ENCODE assay signal across 20 cellular contexts in the genomic region with DNA sequence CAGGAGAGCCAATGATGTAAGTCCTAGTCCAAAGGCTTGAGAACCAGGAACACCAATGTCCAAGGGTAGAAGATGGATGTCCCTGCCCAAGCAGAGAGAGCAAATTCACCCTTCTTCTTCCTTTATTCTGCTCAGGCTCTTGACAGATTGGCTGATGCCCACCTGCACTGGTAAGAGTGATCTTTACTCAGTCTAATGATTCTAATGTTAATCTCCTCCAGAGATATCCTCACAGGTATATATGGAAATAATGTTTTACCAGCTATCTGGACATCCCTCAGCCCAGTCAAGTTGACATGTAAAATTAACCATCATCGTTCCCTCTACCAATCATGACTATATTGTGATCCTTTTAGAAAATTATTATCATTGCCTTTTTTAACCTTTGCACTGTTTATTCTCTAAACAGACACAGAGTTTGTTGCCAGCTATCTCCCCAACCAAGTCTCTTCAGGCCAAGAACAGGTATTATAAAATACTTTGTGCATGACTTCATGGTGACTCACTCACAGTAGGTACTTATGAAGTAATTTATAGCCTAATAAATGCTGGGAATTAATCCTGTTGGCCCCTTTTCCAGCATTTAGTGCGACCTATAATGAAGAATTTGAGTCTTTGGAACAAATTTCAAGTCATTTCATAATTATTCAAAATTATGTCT. TPM values are rescaled to one million over a fixed set of nuclear protein-coding genes. Genes with fewer than 3 reads are reported as not detected.
A peak's percentile ranks its signal among the peaks of the same experiment; 100 is the strongest.
DNase-seq lines count a peak whose midpoint lies in the region; ATAC-seq and TF ChIP-seq lines count a peak whose summit lies in the region.
"Had no signal": no experiment of that assay in that cellular context is flagged by ENCODE, and none has a peak within 500 bp of the region (broad histone marks: within the 10 kb centered on the region; RNA-seq: fewer than 3 reads in every experiment).

No MANE protein-coding gene starts in this region.

- H3K9me3 ChIP-seq in body of pancreas, result no peaks in the 10 kb centered on the region
- H3K9me3 ChIP-seq: upper lobe of right lung had no signal

- ATAC-seq in body of pancreas (peak; percentile 67), left lobe of liver (peak; percentile 87)
- ATAC-seq: activated T-helper 17 cell treated with anti-CD3 and anti-CD28 coated beads, Interleukin-2, amount 50 U/mL, for 72 hours; left cardiac atrium; upper lobe of right lung had no signal

- H3K27ac ChIP-seq in C4-2B, result peak overlapping the region; percentile 25; the same call in 1 of the 2 replicates
- H3K27ac ChIP-seq in body of pancreas, result no peak overlapping the region
- H3K27ac ChIP-seq: HL-60, upper lobe of right lung had no signal

- H3K27me3 ChIP-seq in body of pancreas, result no peaks in the 10 kb centered on the region
- H3K27me3 ChIP-seq: upper lobe of right lung had no signal

- TF ChIP-seq POLR2A in body of pancreas (IDR thresholded peaks at IDR 0.05), result no peak

- no peaks in the 10 kb centered on the region for H3K36me3 ChIP-seq in body of pancreas (replicated peaks in 1 of 2; ENCODE audit: insufficient read depth in 1 of 2, low read depth in 2 of 2)
- H3K36me3 ChIP-seq: upper lobe of right lung had no signal

- TF ChIP-seq CTCF in C4-2B (conservative IDR thresholded peaks at IDR 0.05) (no peak), body of pancreas (IDR thresholded peaks at IDR 0.05) (no peak)

- H3K4me1 ChIP-seq in body of pancreas, result no peaks in the 10 kb centered on the region
- H3K4me1 ChIP-seq: upper lobe of right lung had no signal

- intact Hi-C loops in body of pancreas (cut with DNase I), result no loop called here

- no peak overlapping the region for H3K4me3 ChIP-seq in body of pancreas
- H3K4me3 ChIP-seq: upper lobe of right lung had no signal

- DNase-seq in M059J (ENCODE audit: low read depth) (peak; percentile 88), body of pancreas (no peak), left lobe of liver (ENCODE audit: low spot score) (no peak), epidermal melanocyte (ENCODE audit: insufficient read length, low spot score) (no peak), HUDEP-2 (lab: John Stamatoyannopoulos, UW; ENCODE audit: unreplicated experiment in 76 of 76) (no peak)
- no peak for DNase-seq in stimulated activated CD4-positive, alpha-beta T cell treated with anti-CD3 and anti-CD28 coated beads, Interleukin-4, amount 100 ng/mL, for 4 hours
- DNase-seq: activated CD8-positive, alpha-beta memory T cell treated with anti-CD3 and anti-CD28 coated beads, Interleukin-2, amount 50 U/mL, for 4 hours; DMS53; effector CD4-positive, alpha-beta T cell; GF-D8; left cardiac atrium; midbrain; NCI-H187 treated with DMSO at 0.1 percent for 48 hours; posterior cingulate gyrus; RPMI8226; T-helper 9 cell; upper lobe of right lung had no signal

- WGBS in body of pancreas, 2 donors, result 51% methylated on average over 2 of the region's 2 CpGs

RNA-seq across cellular contexts. Expression of a gene that starts 26.2 kb away (rescaled TPM):
- 5.5 and 11.9 TPM in 2 replicates for total RNA-seq in M059J (2014; rRNA removed; shearing (Covaris generic))
- total RNA-seq in body of pancreas (1 to 10 TPM; 6.0 to 9.6 TPM), left lobe of liver (19.0 TPM)
